8 cellular contexts compared by ENCODE assay signal in genomic region chr11:62560566-62561103, GRCh38. TPM values are rescaled to one million over a fixed set of nuclear protein-coding genes. Genes with fewer than 3 reads are reported as not detected.
DNase-seq lines count a peak whose midpoint lies in the region; ATAC-seq and TF ChIP-seq lines count a peak whose summit lies in the region.

No MANE protein-coding gene starts in this region.

- in situ Hi-C loops in SK-MEL-5 (cut with HindIII; ENCODE audit: low pct_unique_long_range_greater_than_20kb, low sequenced_read_pairs), result no loop called here

- CTCF ChIA-PET in CD4-positive, alpha-beta T cell (lab: Charles Lee), result interaction anchor here (0.6 to 12.2 kb wide), 17 partner anchors 9 to 166 kb away, joined by 3 to 251 read pairs (median 4); partner anchors contain the start of genes AHNAK, EEF1G and TUT1

- no peaks in the 10 kb centered on the region for H3K9me3 Mint-ChIP-seq in CD4-positive, alpha-beta T cell
- H3K9me3 Mint-ChIP-seq in activated naive CD8-positive, alpha-beta T cell treated with anti-CD3 and anti-CD28 coated beads for 36 hours, result no peaks in the 10 kb centered on the region

- H3K9me3 ChIP-seq in CD4-positive, alpha-beta T cell (ENCODE audit: control insufficient read depth, low read length), result no peaks in the 10 kb centered on the region
- no peaks in the 10 kb centered on the region for H3K9me3 ChIP-seq in heart left ventricle

- H3K27me3 Mint-ChIP-seq in CD4-positive, alpha-beta T cell, result no peaks in the 10 kb centered on the region
- no peaks in the 10 kb centered on the region for H3K27me3 Mint-ChIP-seq in activated naive CD8-positive, alpha-beta T cell treated with anti-CD3 and anti-CD28 coated beads for 36 hours

- peaks cover 64% of the 10 kb centered on the region for H3K36me3 Mint-ChIP-seq in CD4-positive, alpha-beta T cell (ENCODE audit: low read depth)
- peaks cover 43% of the 10 kb centered on the region for H3K36me3 Mint-ChIP-seq in activated naive CD8-positive, alpha-beta T cell treated with anti-CD3 and anti-CD28 coated beads for 36 hours

- POLR2A ChIA-PET in CD4-positive, alpha-beta T cell (lab: Charles Lee), result interaction anchor here (1.0 to 3.2 kb wide), 6 partner anchors 9 to 136 kb away, joined by 4 to 18 read pairs (median 10); partner anchors contain the start of genes AHNAK and EEF1G

- intact Hi-C loops in CD4-positive, alpha-beta T cell (cut with DNase I, micrococcal nuclease), result loop anchor here (1.0 to 2.0 kb wide), 5 partner anchors 18 to 166 kb away; no protein-coding TSS in a partner anchor
- intact Hi-C loops in heart left ventricle (cut with DNase I), result loop anchor here in 9 of 10 donors (1.0 to 5.0 kb wide), 11 partner anchors 13 to 168 kb away; partner anchors contain the start of genes AHNAK (in 1 of the 9) and EEF1G (in 1 of the 9)

- H3K36me3 ChIP-seq in heart left ventricle (peaks cover 0 to 77% (median 74%) of the 10 kb centered on the region in 9 donors), rectal smooth muscle tissue (ENCODE audit: control insufficient read depth, insufficient read depth, low read length) (peaks cover 16% of the 10 kb centered on the region)

- WGBS in heart left ventricle, 4 donors, result 30 to 38% (median 35%) methylated on average over 2 of the region's 2 CpGs

- H3K4me1 ChIP-seq in heart left ventricle, result peaks cover 7 to 52% (median 33%) of the 10 kb centered on the region in 12 donors
- peaks cover 23% of the 10 kb centered on the region for H3K4me1 ChIP-seq in rectal smooth muscle tissue (ENCODE audit: control insufficient read depth, insufficient read depth, low read length)

- ATAC-seq in CD4-positive, alpha-beta T cell (ENCODE audit: poor library complexity), result peak; percentile 30
- ATAC-seq in heart left ventricle, result peak; percentile 80 to 88 (median 84)
- no peak for ATAC-seq in HG02852 (IDR thresholded peaks at IDR 0.05; ENCODE audit: unreplicated experiment)

- TF ChIP-seq CTCF in CD4-positive, alpha-beta T cell (IDR thresholded peaks at IDR 0.05), result peak; percentile 73
- peak; percentile 74 to 88 (median 82) for TF ChIP-seq CTCF in heart left ventricle (IDR thresholded peaks at IDR 0.05)

- no peak for TF ChIP-seq POLR2A in heart left ventricle (IDR thresholded peaks at IDR 0.05)

- no peak overlapping the region for H3K27ac ChIP-seq in CD4-positive, alpha-beta T cell (ENCODE audit: low read depth, low read length)
- H3K27ac ChIP-seq in heart left ventricle (peak overlapping the region in 11 of 12 donors; percentile 55 to 86 (median 64)), rectal smooth muscle tissue (ENCODE audit: low read depth, low read length) (peak overlapping the region; percentile 88)

- peak overlapping the region; percentile 95 for H3K27ac Mint-ChIP-seq in CD4-positive, alpha-beta T cell
- peak overlapping the region; percentile 66 for H3K27ac Mint-ChIP-seq in activated naive CD8-positive, alpha-beta T cell treated with anti-CD3 and anti-CD28 coated beads for 36 hours

- no peak overlapping the region for H3K9ac ChIP-seq in rectal smooth muscle tissue (ENCODE audit: low read length)

- no peaks in the 10 kb centered on the region for H3K27me3 ChIP-seq in CD4-positive, alpha-beta T cell (ENCODE audit: control insufficient read depth, insufficient read depth, low read length)
- H3K27me3 ChIP-seq in heart left ventricle (no peaks in the 10 kb centered on the region), rectal smooth muscle tissue (ENCODE audit: control insufficient read depth, insufficient read depth, low read length) (no peaks in the 10 kb centered on the region)

- H3K4me1 Mint-ChIP-seq in CD4-positive, alpha-beta T cell (ENCODE audit: low read depth), result peaks cover 51% of the 10 kb centered on the region
- peaks cover 56% of the 10 kb centered on the region for H3K4me1 Mint-ChIP-seq in activated naive CD8-positive, alpha-beta T cell treated with anti-CD3 and anti-CD28 coated beads for 36 hours

- peak; percentile 68 to 81 (median 79) for DNase-seq in CD4-positive, alpha-beta T cell
- DNase-seq in HS-27A (ENCODE audit: low read depth) (peak; percentile 100), SK-MEL-5 (ENCODE audit: low read depth, low spot score) (peak; percentile 81), heart left ventricle (peak; percentile 86 to 92 (median 88)), NCI-H187 (lab: John Stamatoyannopoulos, UW) (no peak)
- DNase-seq in activated naive CD8-positive, alpha-beta T cell treated with anti-CD3 and anti-CD28 coated beads for 36 hours, result peak; percentile 77

- no peak overlapping the region for H3K4me3 Mint-ChIP-seq in CD4-positive, alpha-beta T cell
- H3K4me3 Mint-ChIP-seq in activated naive CD8-positive, alpha-beta T cell treated with anti-CD3 and anti-CD28 coated beads for 36 hours, result no peak overlapping the region

- no peak overlapping the region for H3K4me3 ChIP-seq in heart left ventricle
- no peak overlapping the region for H3K4me3 ChIP-seq in rectal smooth muscle tissue (ENCODE audit: low read length)

RNA-seq across cellular contexts. Expression of gene EEF1G, which starts 13.1 kb away (rescaled TPM):
- 1,000 to 10,000 TPM; 2,181 to 2,269 TPM for total RNA-seq in CD4-positive, alpha-beta T cell
- total RNA-seq in SK-MEL-5 (2014; rRNA removed; shearing (Covaris generic)), result 1,631 and 1,643 TPM in 2 replicates
- polyA plus RNA-seq in SK-MEL-5 (2015; cell fraction: cytosol; rRNA removed), result 1,536 and 1,592 TPM in 2 replicates
- 237 and 258 TPM in 2 replicates for polyA plus RNA-seq in SK-MEL-5 (2015; cell fraction: nucleus; rRNA removed)
- 1,000 to 10,000 TPM; 1,924 to 1,929 TPM for total RNA-seq in activated naive CD8-positive, alpha-beta T cell treated with anti-CD3 and anti-CD28 coated beads for 36 hours
- total RNA-seq in heart left ventricle, result 1,000 to 10,000 TPM in 3 of 9 donors, 100 to 1,000 TPM in 6; 799 to 1,135 (median 929) TPM
- polyA plus RNA-seq in heart left ventricle, result 1,000 to 10,000 TPM in 1 of 2 donors, 100 to 1,000 TPM in 1; 549 to 1,190 TPM

RNA-seq across cellular contexts. Expression of gene AHNAK, which starts 14.0 kb away (rescaled TPM):
- total RNA-seq in CD4-positive, alpha-beta T cell, result 100 to 1,000 TPM; 320 to 332 TPM
- 11.3 and 14.3 TPM in 2 replicates for total RNA-seq in SK-MEL-5 (2014; rRNA removed; shearing (Covaris generic))
- 8.3 and 13.9 TPM in 2 replicates for polyA plus RNA-seq in SK-MEL-5 (2015; cell fraction: cytosol; rRNA removed)
- 27.3 and 58.8 TPM in 2 replicates for polyA plus RNA-seq in SK-MEL-5 (2015; cell fraction: nucleus; rRNA removed)
- 10 to 100 TPM; 12.3 to 12.5 TPM for total RNA-seq in activated naive CD8-positive, alpha-beta T cell treated with anti-CD3 and anti-CD28 coated beads for 36 hours
- total RNA-seq in heart left ventricle, result 100 to 1,000 TPM; 251 to 861 (median 409) TPM
- polyA plus RNA-seq in heart left ventricle, result 100 to 1,000 TPM in 1 of 2 donors, 10 to 100 TPM in 1; 84.4 to 251 TPM

RNA-seq across cellular contexts. Expression of gene TUT1, which starts 30.7 kb away (rescaled TPM):
- 10 to 100 TPM; 25.5 to 26.2 TPM for total RNA-seq in CD4-positive, alpha-beta T cell
- 6.0 and 7.3 TPM in 2 replicates for total RNA-seq in SK-MEL-5 (2014; rRNA removed; shearing (Covaris generic))
- 14.4 and 20.9 TPM in 2 replicates for polyA plus RNA-seq in SK-MEL-5 (2015; cell fraction: cytosol; rRNA removed)
- polyA plus RNA-seq in SK-MEL-5 (2015; cell fraction: nucleus; rRNA removed), result 34.1 and 57.2 TPM in 2 replicates
- total RNA-seq in activated naive CD8-positive, alpha-beta T cell treated with anti-CD3 and anti-CD28 coated beads for 36 hours, result 10 to 100 TPM; 29.1 to 32.2 TPM
- 10 to 100 TPM in 7 of 9 donors, 1 to 10 TPM in 2; 6.3 to 16.3 (median 11.3) TPM for total RNA-seq in heart left ventricle
- 10 to 100 TPM in 1 of 2 donors, 1 to 10 TPM in 1; 8.5 to 12.2 TPM for polyA plus RNA-seq in heart left ventricle

RNA-seq across cellular contexts. Expression of gene MTA2, which starts 41.0 kb away (rescaled TPM):
- 100 to 1,000 TPM; 167 to 172 TPM for total RNA-seq in CD4-positive, alpha-beta T cell
- 55.4 and 56.3 TPM in 2 replicates for total RNA-seq in SK-MEL-5 (2014; rRNA removed; shearing (Covaris generic))
- 39.2 and 51.2 TPM in 2 replicates for polyA plus RNA-seq in SK-MEL-5 (2015; cell fraction: cytosol; rRNA removed)
- polyA plus RNA-seq in SK-MEL-5 (2015; cell fraction: nucleus; rRNA removed), result 173 and 183 TPM in 2 replicates
- 100 to 1,000 TPM; 196 to 200 TPM for total RNA-seq in activated naive CD8-positive, alpha-beta T cell treated with anti-CD3 and anti-CD28 coated beads for 36 hours
- total RNA-seq in heart left ventricle, result 10 to 100 TPM; 24.1 to 55.3 (median 33.7) TPM
- 10 to 100 TPM; 18.4 to 40.3 TPM for polyA plus RNA-seq in heart left ventricle

RNA-seq across cellular contexts. Expression of gene EML3, which starts 51.9 kb away (rescaled TPM):
- total RNA-seq in CD4-positive, alpha-beta T cell, result 100 to 1,000 TPM; 142 to 144 TPM
- 9.1 and 9.7 TPM in 2 replicates for total RNA-seq in SK-MEL-5 (2014; rRNA removed; shearing (Covaris generic))
- polyA plus RNA-seq in SK-MEL-5 (2015; cell fraction: cytosol; rRNA removed), result 23.8 and 25.9 TPM in 2 replicates
- 192 and 209 TPM in 2 replicates for polyA plus RNA-seq in SK-MEL-5 (2015; cell fraction: nucleus; rRNA removed)
- total RNA-seq in activated naive CD8-positive, alpha-beta T cell treated with anti-CD3 and anti-CD28 coated beads for 36 hours, result 100 to 1,000 TPM; 112 to 121 TPM
- 10 to 100 TPM in 8 of 9 donors, 1 to 10 TPM in 1; 8.8 to 40.9 (median 16.2) TPM for total RNA-seq in heart left ventricle
- polyA plus RNA-seq in heart left ventricle, result 10 to 100 TPM; 14.7 to 15.3 TPM

Comparison
In these comparisons a context has a peak if more than half of its experiments do, and no peak if none do; other contexts are left out.
1. DNase-seq: peak in CD4-positive, alpha-beta T cell (10 of 10), HS-27A (single experiment), SK-MEL-5 (single experiment), activated naive CD8-positive, alpha-beta T cell treated with anti-CD3 and anti-CD28 coated beads for 36 hours (single experiment) and heart left ventricle (5 of 5); none in NCI-H187 (0 of 2).
2. RNA of gene AHNAK, which starts 14.0 kb away (total RNA-seq): 251 to 861 TPM in heart left ventricle and 320 to 332 TPM in CD4-positive, alpha-beta T cell; 12.3 to 12.5 TPM in activated naive CD8-positive, alpha-beta T cell treated with anti-CD3 and anti-CD28 coated beads for 36 hours and 11.3 to 14.3 TPM in SK-MEL-5; every median in the first group is over 10 times any median in the second.